1 cellular context compared by ENCODE assay signal in genomic region chr21:42563261-42564045, GRCh38.
TF ChIP-seq lines count a peak whose summit lies in the region.

No MANE protein-coding gene starts in this region.

TF ChIP-seq in WTC11, 78 proteins besides CTCF, POLR2A, EP300 and RAD21 (continued from another document):
- no peak for TF ChIP-seq ATF6 (CRISPR knock-in tag; IDR thresholded peaks at IDR 0.05)
- TF ChIP-seq NR3C1 (CRISPR knock-in tag; conservative IDR thresholded peaks at IDR 0.05; ENCODE audit: low read depth), result no peak
- no peak for TF ChIP-seq ARID4B (CRISPR knock-in tag; IDR thresholded peaks at IDR 0.05; ENCODE audit: borderline replicate concordance)
- no peak for TF ChIP-seq RELA (CRISPR knock-in tag; IDR thresholded peaks at IDR 0.05; ENCODE audit: borderline replicate concordance)
- TF ChIP-seq, protein P1, sequence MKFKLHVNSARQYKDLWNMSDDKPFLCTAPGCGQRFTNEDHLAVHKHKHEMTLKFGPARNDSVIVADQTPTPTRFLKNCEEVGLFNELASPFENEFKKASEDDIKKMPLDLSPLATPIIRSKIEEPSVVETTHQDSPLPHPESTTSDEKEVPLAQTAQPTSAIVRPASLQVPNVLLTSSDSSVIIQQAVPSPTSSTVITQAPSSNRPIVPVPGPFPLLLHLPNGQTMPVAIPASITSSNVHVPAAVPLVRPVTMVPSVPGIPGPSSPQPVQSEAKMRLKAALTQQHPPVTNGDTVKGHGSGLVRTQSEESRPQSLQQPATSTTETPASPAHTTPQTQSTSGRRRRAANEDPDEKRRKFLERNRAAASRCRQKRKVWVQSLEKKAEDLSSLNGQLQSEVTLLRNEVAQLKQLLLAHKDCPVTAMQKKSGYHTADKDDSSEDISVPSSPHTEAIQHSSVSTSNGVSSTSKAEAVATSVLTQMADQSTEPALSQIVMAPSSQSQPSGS (CRISPR knock-in tag; IDR thresholded peaks at IDR 0.05; ENCODE audit: borderline replicate concordance, low read depth), result no peak
- TF ChIP-seq MXD4 (CRISPR knock-in tag; IDR thresholded peaks at IDR 0.05; ENCODE audit: borderline replicate concordance), result no peak
- no peak for TF ChIP-seq IRF1 (CRISPR knock-in tag; IDR thresholded peaks at IDR 0.05)
- no peak for TF ChIP-seq CBFB (CRISPR knock-in tag; IDR thresholded peaks at IDR 0.05; ENCODE audit: low read depth)
